Comparison of ENCODE assay signal across 8 cellular contexts in genomic region chr9:89311346-89312153, GRCh38. TPM values are rescaled to one million over a fixed set of nuclear protein-coding genes. Genes with fewer than 3 reads are reported as not detected.
DNase-seq lines count a peak whose midpoint lies in the region; ATAC-seq, FAIRE-seq and TF ChIP-seq lines count a peak whose summit lies in the region.

No MANE protein-coding gene starts in this region.

- H2BK5ac ChIP-seq in mesenchymal stem cell (ENCODE audit: low read depth, low read length, poor library complexity, severe bottlenecking): no peak overlapping the region

- peak; percentile 26 to 44 for ATAC-seq in A549
- peak; percentile 2 for ATAC-seq in GM19452 (IDR thresholded peaks at IDR 0.05; ENCODE audit: unreplicated experiment)
- ATAC-seq in GM18519 (IDR thresholded peaks at IDR 0.05; ENCODE audit: low FRiP score, unreplicated experiment): no peak

- H3K9ac ChIP-seq in OCI-LY1 (ENCODE audit: low read length) (peak overlapping the region; percentile 96), mesenchymal stem cell (ENCODE audit: low read length) (peak overlapping the region; percentile 88)

- peak overlapping the region; percentile 21 for H4K91ac ChIP-seq in mesenchymal stem cell (ENCODE audit: low read length)

- H3K27me3 Mint-ChIP-seq in dendritic cell treated with granulocyte-macrophage colony-stimulating factor and Interleukin-4, amounts not matched to agents 40 ng/mL and 50 ng/mL, for 4 days: no peaks in the 10 kb centered on the region

- peaks cover 17% of the 10 kb centered on the region for H3K4me1 Mint-ChIP-seq in dendritic cell treated with granulocyte-macrophage colony-stimulating factor and Interleukin-4, amounts not matched to agents 40 ng/mL and 50 ng/mL, for 4 days (ENCODE audit: low read depth)

- H3F3A ChIP-seq in OCI-LY1 (ENCODE audit: insufficient read depth, low read length): peaks cover 9% of the 10 kb centered on the region

- H3K27ac Mint-ChIP-seq in dendritic cell treated with granulocyte-macrophage colony-stimulating factor and Interleukin-4, amounts not matched to agents 40 ng/mL and 50 ng/mL, for 4 days: peak overlapping the region; percentile 97

- DNase-seq in A549 (ENCODE audit: low read depth in 1 of 2, low spot score in 1 of 2): no peak
- DNase-seq in mesenchymal stem cell: peak; percentile 34
- DNase-seq in uterus: no peak
- DNase-seq in SKM-1 treated with dmso at 0.1 percent for 144 hours (lab: John Stamatoyannopoulos, UW; ENCODE audit: unreplicated experiment): no peak

- H3K9me3 Mint-ChIP-seq in dendritic cell treated with granulocyte-macrophage colony-stimulating factor and Interleukin-4, amounts not matched to agents 40 ng/mL and 50 ng/mL, for 4 days: no peaks in the 10 kb centered on the region

- H3K9me3 ChIP-seq in A549 (no peaks in the 10 kb centered on the region), OCI-LY1 (ENCODE audit: low read length) (no peaks in the 10 kb centered on the region), mesenchymal stem cell (ENCODE audit: control insufficient read depth, low read length) (no peaks in the 10 kb centered on the region), uterus (no peaks in the 10 kb centered on the region)

- POLR2A ChIA-PET in A549 (lab: Yijun Ruan, JAX): no interaction called here

- no peak for TF ChIP-seq EP300 in A549 (IDR thresholded peaks at IDR 0.05)

- WGBS in A549 (ENCODE audit: missing lambda C conversion rate): under 1% methylated on average over 24 of the region's 51 CpGs
- 1% methylated on average over 49 of the region's 51 CpGs for WGBS in mesenchymal stem cell

- H3K27ac ChIP-seq in A549: peak overlapping the region; percentile 95 to 97
- H3K27ac ChIP-seq in OCI-LY1 (ENCODE audit: low read depth, low read length, poor library complexity, severe bottlenecking): peak overlapping the region; percentile 92
- H3K27ac ChIP-seq in mesenchymal stem cell (ENCODE audit: low read length, poor library complexity, severe bottlenecking): peak overlapping the region; percentile 13
- peak overlapping the region in 1 of 2 donors; percentile 57 for H3K27ac ChIP-seq in uterus

- H2AK5ac ChIP-seq in mesenchymal stem cell (ENCODE audit: low read length, severe bottlenecking): no peak overlapping the region

- TF ChIP-seq CTCF in A549 (IDR thresholded peaks at IDR 0.05) (no peak), OCI-LY1 (IDR thresholded peaks at IDR 0.05; ENCODE audit: low read length) (no peak), uterus (IDR thresholded peaks at IDR 0.05) (no peak)

- no peak for FAIRE-seq in A549 (lab: Jason Lieb, UNC)

- peaks cover 8% of the 10 kb centered on the region for H3K79me1 ChIP-seq in mesenchymal stem cell (replicated peaks; ENCODE audit: low read length, poor library complexity, severe bottlenecking)

- H3K4me3 ChIP-seq in A549 (peak overlapping the region; percentile 98), OCI-LY1 (ENCODE audit: low read depth, low read length, poor library complexity, severe bottlenecking) (peak overlapping the region; percentile 95), mesenchymal stem cell (ENCODE audit: insufficient read depth in 1 of 2, low read depth in 1 of 2, low read length in 2 of 2) (peak overlapping the region; percentile 91 to 96), uterus (peak overlapping the region; percentile 45 to 58)

- H2AFZ ChIP-seq in OCI-LY1 (ENCODE audit: low read length) (no peak overlapping the region), mesenchymal stem cell (ENCODE audit: low read depth, low read length) (no peak overlapping the region)

- H3K4ac ChIP-seq in mesenchymal stem cell (ENCODE audit: low read depth in 1 of 2, low read length in 2 of 2): peak overlapping the region; percentile 46 to 80

- H2BK120ac ChIP-seq in mesenchymal stem cell (ENCODE audit: low read depth, low read length): peak overlapping the region; percentile 39

- H3K79me2 ChIP-seq in OCI-LY1 (ENCODE audit: insufficient read depth, low read length): peaks cover 53% of the 10 kb centered on the region

- TF ChIP-seq RAD21 in A549 (conservative IDR thresholded peaks at IDR 0.05 in 1 of 2, IDR thresholded peaks at IDR 0.05 in 1 of 2): no peak

- peak overlapping the region in 1 of 2 experiments; percentile 84 for H3K18ac ChIP-seq in mesenchymal stem cell (ENCODE audit: low read depth in 1 of 2, low read length in 2 of 2)

- no peak overlapping the region for H2BK15ac ChIP-seq in mesenchymal stem cell (ENCODE audit: low read depth, poor library complexity, severe bottlenecking)

- H3K27me3 ChIP-seq in OCI-LY1 (ENCODE audit: insufficient read depth, low read length): no peaks in the 10 kb centered on the region
- no peaks in the 10 kb centered on the region for H3K27me3 ChIP-seq in mesenchymal stem cell (ENCODE audit: control insufficient read depth in 1 of 2, insufficient read depth in 1 of 2, low read length in 2 of 2)
- H3K27me3 ChIP-seq in uterus: no peaks in the 10 kb centered on the region

- peak overlapping the region in 1 of 2 experiments; percentile 72 for H2BK12ac ChIP-seq in mesenchymal stem cell (ENCODE audit: low read length in 2 of 2)

- peak overlapping the region in 1 of 2 experiments; percentile 79 for H3K14ac ChIP-seq in mesenchymal stem cell (ENCODE audit: low read length in 2 of 2)

- no peak overlapping the region for H4K8ac ChIP-seq in mesenchymal stem cell (ENCODE audit: low read length)

- intact Hi-C loops in dendritic cell treated with granulocyte-macrophage colony-stimulating factor and Interleukin-4, amounts not matched to agents 40 ng/mL and 50 ng/mL, for 4 days (cut with micrococcal nuclease): no loop called here
- intact Hi-C loops in uterus (cut with DNase I; ENCODE audit: low total_unique reads): no loop called here

- H4K20me1 ChIP-seq in OCI-LY1 (ENCODE audit: insufficient read depth, low read length): no peaks in the 10 kb centered on the region

- H3K9me2 ChIP-seq in OCI-LY1 (ENCODE audit: low read depth, low read length): no peaks in the 10 kb centered on the region

- H3K4me1 ChIP-seq in A549 (peaks cover 38% of the 10 kb centered on the region), OCI-LY1 (ENCODE audit: insufficient read depth, low read length, severe bottlenecking) (peaks cover 50% of the 10 kb centered on the region), mesenchymal stem cell (ENCODE audit: control insufficient read depth, insufficient read depth, low read depth, low read length) (peaks cover 2% of the 10 kb centered on the region), uterus (peaks cover 0 to 10% of the 10 kb centered on the region in 2 donors)

- no peak overlapping the region for H3K23ac ChIP-seq in mesenchymal stem cell (ENCODE audit: low read length in 2 of 2)

- H3K36me3 ChIP-seq in OCI-LY1 (ENCODE audit: insufficient read depth, low read length) (peaks cover 61% of the 10 kb centered on the region), mesenchymal stem cell (ENCODE audit: control insufficient read depth in 1 of 2, insufficient read depth in 2 of 2, low read depth in 1 of 2, low read length in 2 of 2) (peaks cover 0 to 26% of the 10 kb centered on the region in 2 experiments), uterus (no peaks in the 10 kb centered on the region)

- CTCF ChIA-PET in A549 (lab: Yijun Ruan, JAX): interaction anchor here (1.2 kb wide), 1 partner anchor 237 kb away, joined by 3 read pairs; no protein-coding TSS in a partner anchor

- peaks cover 32% of the 10 kb centered on the region for H3K36me3 Mint-ChIP-seq in dendritic cell treated with granulocyte-macrophage colony-stimulating factor and Interleukin-4, amounts not matched to agents 40 ng/mL and 50 ng/mL, for 4 days (ENCODE audit: low read depth)

- H3K4me2 ChIP-seq in A549 (peak overlapping the region; percentile 96), OCI-LY1 (ENCODE audit: low read length) (peak overlapping the region; percentile 93), mesenchymal stem cell (ENCODE audit: low read length, poor library complexity, severe bottlenecking) (peak overlapping the region; percentile 54)

- TF ChIP-seq POLR2A in A549 (IDR thresholded peaks at IDR 0.05; ENCODE audit: low read length): no peak
- TF ChIP-seq POLR2A in uterus (IDR thresholded peaks at IDR 0.05): no peak

- peak overlapping the region; percentile 90 for H3K4me3 Mint-ChIP-seq in dendritic cell treated with granulocyte-macrophage colony-stimulating factor and Interleukin-4, amounts not matched to agents 40 ng/mL and 50 ng/mL, for 4 days

TF ChIP-seq in A549, 52 proteins besides CTCF, POLR2A, EP300 and RAD21:
- TF ChIP-seq PHF8 (IDR thresholded peaks at IDR 0.05; ENCODE audit: borderline replicate concordance, low read depth): peak; percentile 37; the same call in 1 of the 2 replicates
- peak; percentile 79 for TF ChIP-seq TFCP2L1 (CRISPR knock-in tag; IDR thresholded peaks at IDR 0.05)
- TF ChIP-seq TP53 (CRISPR knock-in tag; IDR thresholded peaks at IDR 0.05): 0 out of 2 replicates have a peak, but pooled peaks have one; percentile 65
- TF ChIP-seq PBX3 (IDR thresholded peaks at IDR 0.05): no peak
- TF ChIP-seq HOXA7 (CRISPR knock-in tag; IDR thresholded peaks at IDR 0.05): peak; percentile 71; the same call in 1 of the 2 replicates
- TF ChIP-seq CHD2 (IDR thresholded peaks at IDR 0.05; ENCODE audit: low read length, partially characterized antibody): no peak
TF ChIP-seq in A549: peak in this region for 4.

RNA-seq across cellular contexts. Expression of gene CKS2, which starts 0.6 kb away (rescaled TPM):
- polyA plus RNA-seq in A549 (2011; rRNA removed) (475 and 515 TPM in 2 replicates), A549 (2017; fragmentation: RNase III; extraction: RNeasy Plus Mini Kit Qiagen cat#74134 plus additional on column Dnase treatment) (524 to 660 TPM (median 576 TPM) in 3 replicates)
- polyA plus RNA-seq in A549 (2012; cell fraction: cytosol; rRNA removed): 721 and 865 TPM in 2 replicates
- polyA plus RNA-seq in A549 (2012; cell fraction: nucleus; rRNA removed): 162 and 283 TPM in 2 replicates
- polyA minus RNA-seq in A549 (2011; rRNA and poly(A)+ RNA removed): 152 and 236 TPM in 2 replicates
- 74.4 TPM for polyA plus RNA-seq in mesenchymal stem cell (2013, experiment 1 of 2)
- polyA plus RNA-seq in mesenchymal stem cell (2013, experiment 2 of 2): 72.6 TPM
- total RNA-seq in uterus: 10 to 100 TPM in 3 of 4 donors, 1 to 10 TPM in 1; 4.2 to 57.0 (median 19.1) TPM

RNA-seq across cellular contexts. Expression of gene SECISBP2, which starts 6.8 kb away (rescaled TPM):
- polyA plus RNA-seq in A549 (2011; rRNA removed): 39.0 and 43.4 TPM in 2 replicates
- polyA plus RNA-seq in A549 (2012; cell fraction: cytosol; rRNA removed): 11.8 and 12.8 TPM in 2 replicates
- 19.3 and 30.8 TPM in 2 replicates for polyA plus RNA-seq in A549 (2012; cell fraction: nucleus; rRNA removed)
- polyA plus RNA-seq in A549 (2017; fragmentation: RNase III; extraction: RNeasy Plus Mini Kit Qiagen cat#74134 plus additional on column Dnase treatment): 16.3 to 18.3 TPM (median 16.9 TPM) in 3 replicates
- 27.4 and 32.8 TPM in 2 replicates for polyA minus RNA-seq in A549 (2011; rRNA and poly(A)+ RNA removed)
- 20.4 TPM for polyA plus RNA-seq in mesenchymal stem cell (2013, experiment 1 of 2)
- 18.6 TPM for polyA plus RNA-seq in mesenchymal stem cell (2013, experiment 2 of 2)
- 10 to 100 TPM; 41.8 to 76.0 (median 59.8) TPM for total RNA-seq in uterus
